Comparison of ENCODE assay signal across 12 cellular contexts in genomic region chr17:43894494-43894893, GRCh38. TPM values are rescaled to one million over a fixed set of nuclear protein-coding genes. Genes with fewer than 3 reads are reported as not detected.
"Had no signal": no experiment of that assay in that cellular context is flagged by ENCODE, and none has a peak within 500 bp of the region (broad histone marks: within the 10 kb centered on the region; RNA-seq: fewer than 3 reads in every experiment).

No MANE protein-coding gene starts in this region.

RNA-seq across cellular contexts. Expression of gene CD300LG, which starts 47.5 kb away (rescaled TPM):
- total RNA-seq: OCI-LY7, PC-3, PC-9, RPMI7951, SJCRH30, SJSA1, SK-MEL-5, T-cell had no signal
- polyA plus RNA-seq: SK-N-SH had no signal

RNA-seq across cellular contexts. Expression of gene PPY, which starts 47.8 kb away (rescaled TPM):
- total RNA-seq: OCI-LY7, PC-3, PC-9, Peyer's patch, Right ventricle myocardium inferior, Right ventricle myocardium superior, RPMI7951, SJCRH30, SJSA1, SK-MEL-5, T-cell had no signal
- polyA plus RNA-seq: SK-N-SH had no signal

RNA-seq across cellular contexts. Expression of gene PYY, which starts 59.2 kb away (rescaled TPM):
- total RNA-seq: OCI-LY7, PC-3, PC-9, Right ventricle myocardium inferior, Right ventricle myocardium superior, RPMI7951, SJCRH30, SJSA1, SK-MEL-5, T-cell had no signal
